12 cellular contexts compared by ENCODE assay signal in genomic region chrX:13357925-13358324, GRCh38. TPM values are rescaled to one million over a fixed set of nuclear protein-coding genes. Genes with fewer than 3 reads are reported as not detected.
A peak's percentile ranks its signal among the peaks of the same experiment; 100 is the strongest.
DNase-seq lines count a peak whose midpoint lies in the region; ATAC-seq and TF ChIP-seq lines count a peak whose summit lies in the region.
"Had no signal": no experiment of that assay in that cellular context is flagged by ENCODE, and none has a peak within 500 bp of the region (broad histone marks: within the 10 kb centered on the region; RNA-seq: fewer than 3 reads in every experiment).

No MANE protein-coding gene starts in this region.

- H2BK120ac ChIP-seq in IMR-90 (ENCODE audit: low read depth, low read length): peak overlapping the region; percentile 66; the same call in 1 of the 2 replicates

- no peaks in the 10 kb centered on the region for H3K27me3 Mint-ChIP-seq in glutamatergic neuron (ENCODE audit: unreplicated experiment)
- H3K27me3 Mint-ChIP-seq: memory B cell had no signal

- 0 out of 2 replicates have a peak overlapping the region, but pooled peaks have one; percentile 15 for H3K14ac ChIP-seq in IMR-90 (replicated peaks; ENCODE audit: low read depth, low read length)

- H3K79me1 ChIP-seq in IMR-90 (ENCODE audit: low read depth in 1 of 2, low read length in 2 of 2): no peaks in the 10 kb centered on the region

- H3K9ac ChIP-seq in IMR-90 (ENCODE audit: low read depth, low read length): no peak overlapping the region

- no peaks in the 10 kb centered on the region for H3K9me3 ChIP-seq in IMR-90 (ENCODE audit: control insufficient read depth, insufficient read depth, low read length)

- no peaks in the 10 kb centered on the region for H3K4me1 ChIP-seq in IMR-90 (ENCODE audit: control insufficient read depth, insufficient read depth, low read length)

- dilution Hi-C loops in IMR-90 (cut with HindIII; ENCODE audit: low sequenced_read_pairs, unreplicated experiment): no loop called here

- POLR2A ChIA-PET in IMR-90 (lab: Charles Lee; ENCODE audit: unreplicated experiment): no interaction called here

- no peak overlapping the region for H4K5ac ChIP-seq in IMR-90 (ENCODE audit: low read depth, low read length)

- no CpG with 5 or more reads among the region's 1 CpG for WGBS in IMR-90 (ENCODE audit: extremely low coverage in 2 of 2, insufficient read length in 1 of 2), 2 experiments

- no peak overlapping the region for H3K4me3 ChIP-seq in IMR-90 (ENCODE audit: insufficient read depth, low read depth, low read length)
- H3K4me3 ChIP-seq: BLaER1 treated with 17β-estradiol and CSF1 and Interleukin-3, amounts not matched to agents 10 nM and 100 nM had no signal

- peak; percentile 16 for DNase-seq in A172 (ENCODE audit: low spot score)
- peak; percentile 10 for DNase-seq in IMR-90
- DNase-seq in glutamatergic neuron: no peak
- DNase-seq in AG08396 (ENCODE audit: low spot score): no peak
- no peak for DNase-seq in activated CD4-positive, CD25-positive, alpha-beta regulatory T cell treated with anti-CD3 and anti-CD28 coated beads, Interleukin-2, amount 50 U/mL, for 72 hours
- DNase-seq: T-helper 2 cell had no signal

- no peak overlapping the region for H3K4me2 ChIP-seq in IMR-90 (ENCODE audit: low read depth, low read length)

- BruUV-seq in IMR-90 (replicated peaks; lab: Mats Ljungman, UMichigan): no TSS peak

- H4K20me1 ChIP-seq in IMR-90 (ENCODE audit: insufficient read depth, low read length): no peaks in the 10 kb centered on the region
- H4K20me1 ChIP-seq: BLaER1 treated with 17β-estradiol and CSF1 and Interleukin-3, amounts not matched to agents 10 nM and 100 nM had no signal

- H3K4me1 Mint-ChIP-seq in glutamatergic neuron (ENCODE audit: low read depth, unreplicated experiment): peaks cover 9% of the 10 kb centered on the region

- H3K27ac ChIP-seq in IMR-90 (ENCODE audit: insufficient read depth, low read length): no peak overlapping the region; the same call in 1 of the 2 replicates

- H3K18ac ChIP-seq in IMR-90 (ENCODE audit: low read depth, low read length): peak overlapping the region; percentile 33

- no peaks in the 10 kb centered on the region; the same call in 1 of the 2 replicates for H3K27me3 ChIP-seq in IMR-90 (ENCODE audit: control insufficient read depth, insufficient read depth, low read length)

- no peak overlapping the region for H3K56ac ChIP-seq in IMR-90 (ENCODE audit: extremely low read depth, insufficient read depth, low read length)

- H2BK15ac ChIP-seq in IMR-90 (ENCODE audit: low read depth, low read length): peak overlapping the region; percentile 68; the same call in 1 of the 3 replicates

- H2AK9ac ChIP-seq in IMR-90 (replicated peaks; ENCODE audit: low read depth, low read length, poor library complexity): no peak overlapping the region

- CTCF ChIA-PET in IMR-90 (lab: Yijun Ruan, JAX): no interaction called here

- peak overlapping the region; percentile 83 for H2AFZ ChIP-seq in IMR-90 (replicated peaks; ENCODE audit: low read length, poor library complexity)

- peak overlapping the region; percentile 47 for H3K4ac ChIP-seq in IMR-90 (ENCODE audit: low read depth, low read length)

- intact Hi-C loops in IMR-90 (cut with micrococcal nuclease): no loop called here

- ATAC-seq in IMR-90 (ENCODE audit: low read depth): peak; percentile 46
- peak; percentile 91 for ATAC-seq in SK-N-SH treated with all-trans-retinoic acid at 6 μM for 48 hours
- no peak for ATAC-seq in GM21526 (IDR thresholded peaks at IDR 0.05; ENCODE audit: low FRiP score, unreplicated experiment)
- no peak for ATAC-seq in GM18870 (IDR thresholded peaks at IDR 0.05; ENCODE audit: unreplicated experiment)

- peak overlapping the region in 1 of 2 experiments; percentile 75; a peak in 2 of 4 replicates for H4K8ac ChIP-seq in IMR-90 (ENCODE audit: low read depth in 2 of 2, low read length in 2 of 2)

- peak overlapping the region; percentile 20; the same call in 1 of the 2 replicates for H4K91ac ChIP-seq in IMR-90 (ENCODE audit: insufficient read depth, low read depth, low read length)

- no peak overlapping the region for H2AK5ac ChIP-seq in IMR-90 (ENCODE audit: low read depth, low read length)

- H3K9me3 Mint-ChIP-seq in glutamatergic neuron (ENCODE audit: unreplicated experiment): no peaks in the 10 kb centered on the region
- H3K9me3 Mint-ChIP-seq: memory B cell had no signal

- H2BK20ac ChIP-seq in IMR-90 (ENCODE audit: low read depth, low read length): peak overlapping the region; percentile 66; the same call in 1 of the 2 replicates

- peak overlapping the region; percentile 92 for H3K27ac Mint-ChIP-seq in glutamatergic neuron (ENCODE audit: unreplicated experiment)
- H3K27ac Mint-ChIP-seq: memory B cell had no signal

- H3K9me1 ChIP-seq in IMR-90 (ENCODE audit: insufficient read depth, low read length): 0 out of 2 replicates have a peak, but pooled peaks cover 3% of the 10 kb centered on the region

- H3K23ac ChIP-seq in IMR-90 (ENCODE audit: low read depth, low read length): 0 out of 2 replicates have a peak overlapping the region, but pooled peaks have one; percentile 47

- peak overlapping the region; percentile 33 for H2BK5ac ChIP-seq in IMR-90 (ENCODE audit: low read depth, low read length, poor library complexity, severe bottlenecking)

- no peak for TF ChIP-seq RAD21 in IMR-90 (IDR thresholded peaks at IDR 0.05; ENCODE audit: low read length)

- no peaks in the 10 kb centered on the region for H3K36me3 ChIP-seq in IMR-90 (ENCODE audit: control insufficient read depth, insufficient read depth, low read length)
- H3K36me3 ChIP-seq: BLaER1 treated with 17β-estradiol and CSF1 and Interleukin-3, amounts not matched to agents 10 nM and 100 nM had no signal

- no peak for TF ChIP-seq CTCF in IMR-90 (conservative IDR thresholded peaks at IDR 0.05; ENCODE audit: low read depth, low read length)
- TF ChIP-seq CTCF in glutamatergic neuron (IDR thresholded peaks at IDR 0.05; ENCODE audit: partially characterized antibody, unreplicated experiment): no peak

- no peak overlapping the region for H3K4me3 Mint-ChIP-seq in glutamatergic neuron (ENCODE audit: unreplicated experiment)
- H3K4me3 Mint-ChIP-seq: memory B cell had no signal

- no peak for TF ChIP-seq POLR2A in IMR-90 (IDR thresholded peaks at IDR 0.05; ENCODE audit: low read depth, low read length)

- in situ Hi-C loops in IMR-90 (cut with MboI; ENCODE audit: low sequenced_read_pairs): no loop called here

- H3K36me3 Mint-ChIP-seq in glutamatergic neuron (ENCODE audit: unreplicated experiment): no peaks in the 10 kb centered on the region
- H3K36me3 Mint-ChIP-seq: memory B cell had no signal

TF ChIP-seq in IMR-90, 13 proteins besides CTCF, POLR2A, EP300 and RAD21 (continues in another document):
- TF ChIP-seq FOS (IDR thresholded peaks at IDR 0.05; ENCODE audit: low read depth, low read length): no peak
- no peak for TF ChIP-seq USF2 (IDR thresholded peaks at IDR 0.05; ENCODE audit: low read depth, low read length)
- TF ChIP-seq RFX5 (IDR thresholded peaks at IDR 0.05; ENCODE audit: low read depth, low read length): no peak
- TF ChIP-seq CHD1 (IDR thresholded peaks at IDR 0.05; ENCODE audit: low read depth, low read length): no peak
- TF ChIP-seq MAFK (IDR thresholded peaks at IDR 0.05; ENCODE audit: low read depth, low read length): no peak
- TF ChIP-seq CEBPB (IDR thresholded peaks at IDR 0.05; ENCODE audit: low read depth, low read length): no peak
- TF ChIP-seq NFE2L2 (IDR thresholded peaks at IDR 0.05; ENCODE audit: low read depth, low read length): no peak
- TF ChIP-seq MAZ (IDR thresholded peaks at IDR 0.05; ENCODE audit: borderline replicate concordance, low read depth, low read length): no peak

TF ChIP-seq in SK-N-SH treated with all-trans-retinoic acid at 6 μM for 48 hours, 23 proteins besides CTCF, POLR2A, EP300 and RAD21 (continues in another document):
- TF ChIP-seq BACH2 (CRISPR knock-in tag; IDR thresholded peaks at IDR 0.05; ENCODE audit: borderline replicate concordance) (no peak), TSHZ2 (CRISPR knock-in tag; IDR thresholded peaks at IDR 0.05) (no peak), CREB5 (CRISPR knock-in tag; IDR thresholded peaks at IDR 0.05; ENCODE audit: low read depth) (no peak), TCF4 (CRISPR knock-in tag; IDR thresholded peaks at IDR 0.05; ENCODE audit: borderline replicate concordance) (no peak)

RNA-seq across cellular contexts. Expression of gene ATXN3L, which starts 38.1 kb away (rescaled TPM):
- not detected in 2 replicates for total RNA-seq in A172 (2014; rRNA removed; shearing (Covaris generic))
- not detected in 2 replicates for total RNA-seq in IMR-90 (2012; rRNA removed)
- not detected in 2 replicates for polyA plus RNA-seq in IMR-90 (2012; rRNA removed)
- not detected in 2 replicates for polyA plus RNA-seq in IMR-90 (2012; cell fraction: cytosol; rRNA removed)
- not detected in 2 replicates for polyA plus RNA-seq in IMR-90 (2012; cell fraction: nucleus; rRNA removed; ENCODE audit: low replicate concordance)
- not detected for total RNA-seq in glutamatergic neuron (ENCODE audit: unreplicated experiment)
- total RNA-seq: NCI-H460 had no signal

Comparison
In these comparisons a context has a peak if more than half of its experiments do, and no peak if none do; other contexts are left out.
1. DNase-seq: peak in A172 (single experiment) and IMR-90 (single experiment); none in glutamatergic neuron (single experiment), AG08396 (single experiment) and activated CD4-positive, CD25-positive, alpha-beta regulatory T cell treated with anti-CD3 and anti-CD28 coated beads, Interleukin-2, amount 50 U/mL, for 72 hours (single experiment).
2. ATAC-seq: peak in IMR-90 (single experiment) and SK-N-SH treated with all-trans-retinoic acid at 6 μM for 48 hours (single experiment); none in GM21526 (single experiment) and GM18870 (single experiment).